In genomic region chr9:127822108-127822507, GRCh38 we compare ENCODE assay signal across 27 cellular contexts.
"Had no signal": no experiment of that assay in that cellular context is flagged by ENCODE, and none has a peak within 500 bp of the region (broad histone marks: within the 10 kb centered on the region; RNA-seq: fewer than 3 reads in every experiment).

No MANE protein-coding gene starts in this region.

- H3K27ac Mint-ChIP-seq: activated B cell treated with CpG ODN at 0.5 μM for 24 hours; activated CD4-positive, alpha-beta memory T cell treated with anti-CD3 and anti-CD28 coated beads for 36 hours; activated CD4-positive, alpha-beta T cell treated with anti-CD3 and anti-CD28 coated beads, Interleukin-2, amount 10 ng/mL, durations not matched to agents 7 days and 5 days; activated naive CD4-positive, alpha-beta T cell treated with anti-CD3 and anti-CD28 coated beads, Interleukin-2, amount 10 ng/mL, durations not matched to agents 7 days and 5 days; activated naive CD8-positive, alpha-beta T cell treated with anti-CD3 and anti-CD28 coated beads for 36 hours; activated T-cell treated with anti-CD3 and anti-CD28 coated beads, Interleukin-2, amount 50 U/mL, for 72 hours; activated T-helper 2 cell treated with anti-CD3 and anti-CD28 coated beads, Interferon-gamma antibody, Interleukin-2, Interleukin-4, amounts not matched to agents 10 μg/mL and 5 μg/mL and 100 μg/mL, durations not matched to agents 14 hours and 24 hours and 36 hours; T-helper 17 cell had no signal

- H3K9me3 Mint-ChIP-seq: activated B cell treated with CpG ODN at 0.5 μM for 24 hours; activated CD4-positive, alpha-beta memory T cell treated with anti-CD3 and anti-CD28 coated beads for 36 hours; activated CD4-positive, alpha-beta T cell treated with anti-CD3 and anti-CD28 coated beads, Interleukin-2, amount 10 ng/mL, durations not matched to agents 7 days and 5 days; activated naive CD4-positive, alpha-beta T cell treated with anti-CD3 and anti-CD28 coated beads, Interleukin-2, amount 10 ng/mL, durations not matched to agents 7 days and 5 days; activated naive CD8-positive, alpha-beta T cell treated with anti-CD3 and anti-CD28 coated beads for 36 hours; activated T-cell treated with anti-CD3 and anti-CD28 coated beads, Interleukin-2, amount 50 U/mL, for 72 hours; activated T-helper 2 cell treated with anti-CD3 and anti-CD28 coated beads, Interferon-gamma antibody, Interleukin-2, Interleukin-4, amounts not matched to agents 10 μg/mL and 5 μg/mL and 100 μg/mL, durations not matched to agents 14 hours and 24 hours and 36 hours had no signal

- DNase-seq: activated B cell treated with CpG ODN at 0.5 μM for 24 hours; activated CD4-positive, alpha-beta memory T cell treated with anti-CD3 and anti-CD28 coated beads for 36 hours; activated CD4-positive, alpha-beta T cell treated with anti-CD3 and anti-CD28 coated beads for 1 hour; activated CD4-positive, alpha-beta T cell treated with anti-CD3 and anti-CD28 coated beads, Interleukin-2, amount 10 ng/mL, durations not matched to agents 7 days and 5 days; activated CD8-positive, alpha-beta memory T cell treated with anti-CD3 and anti-CD28 coated beads, Interleukin-2, amount 50 U/mL, for 4 hours; activated gamma-delta T cell treated with Interleukin-2 at 50 U/mL for 16 hours; activated naive CD4-positive, alpha-beta T cell treated with anti-CD3 and anti-CD28 coated beads, Interleukin-2, amount 10 ng/mL, durations not matched to agents 7 days and 5 days; activated naive CD8-positive, alpha-beta T cell treated with anti-CD3 and anti-CD28 coated beads for 36 hours; activated T-cell treated with anti-CD3 and anti-CD28 coated beads, Interleukin-2, amount 50 U/mL, for 72 hours; brain microvascular endothelial cell; Kasumi-1; KBM-7; NCI-H1048; NCI-H146; NCI-H187 treated with DMSO at 0.1 percent for 48 hours; NCI-H2081 treated with DMSO at 0.1 percent for 48 hours; NCI-H2171; NCI-H226; NCI-H526 treated with DMSO at 0.1 percent for 48 hours; NK-92 treated with Interleukin-12 subunit alpha and Interleukin-12 subunit beta, amount 100 ng/mL, for 24 hours; Peyer's patch; Right ventricle myocardium superior; SJCRH30; T-helper 17 cell; T-helper 9 cell had no signal

- ATAC-seq: activated T-cell treated with anti-CD3 and anti-CD28 coated beads, Interleukin-2, amount 50 U/mL, for 72 hours; T-helper 17 cell had no signal

- H3K27me3 Mint-ChIP-seq: activated B cell treated with CpG ODN at 0.5 μM for 24 hours; activated CD4-positive, alpha-beta memory T cell treated with anti-CD3 and anti-CD28 coated beads for 36 hours; activated CD4-positive, alpha-beta T cell treated with anti-CD3 and anti-CD28 coated beads, Interleukin-2, amount 10 ng/mL, durations not matched to agents 7 days and 5 days; activated naive CD4-positive, alpha-beta T cell treated with anti-CD3 and anti-CD28 coated beads, Interleukin-2, amount 10 ng/mL, durations not matched to agents 7 days and 5 days; activated naive CD8-positive, alpha-beta T cell treated with anti-CD3 and anti-CD28 coated beads for 36 hours; T-helper 17 cell had no signal

- H3K27me3 ChIP-seq: brain microvascular endothelial cell, cardiac muscle cell, Peyer's patch, SJCRH30 had no signal

- H3K4me1 Mint-ChIP-seq: activated B cell treated with CpG ODN at 0.5 μM for 24 hours; activated CD4-positive, alpha-beta T cell treated with anti-CD3 and anti-CD28 coated beads, Interleukin-2, amount 10 ng/mL, durations not matched to agents 7 days and 5 days; activated naive CD4-positive, alpha-beta T cell treated with anti-CD3 and anti-CD28 coated beads, Interleukin-2, amount 10 ng/mL, durations not matched to agents 7 days and 5 days; activated naive CD8-positive, alpha-beta T cell treated with anti-CD3 and anti-CD28 coated beads for 36 hours had no signal

- H3K4me3 ChIP-seq: cardiac muscle cell, Peyer's patch, SJCRH30 had no signal

- H3K9me3 ChIP-seq: Peyer's patch, SJCRH30 had no signal

- H3K4me3 Mint-ChIP-seq: activated B cell treated with CpG ODN at 0.5 μM for 24 hours; activated CD4-positive, alpha-beta memory T cell treated with anti-CD3 and anti-CD28 coated beads for 36 hours; activated CD4-positive, alpha-beta T cell treated with anti-CD3 and anti-CD28 coated beads, Interleukin-2, amount 10 ng/mL, durations not matched to agents 7 days and 5 days; activated naive CD4-positive, alpha-beta T cell treated with anti-CD3 and anti-CD28 coated beads, Interleukin-2, amount 10 ng/mL, durations not matched to agents 7 days and 5 days; activated naive CD8-positive, alpha-beta T cell treated with anti-CD3 and anti-CD28 coated beads for 36 hours; activated T-cell treated with anti-CD3 and anti-CD28 coated beads, Interleukin-2, amount 50 U/mL, for 72 hours; T-helper 17 cell had no signal

- H3K36me3 ChIP-seq: cardiac muscle cell had no signal

- H3K27ac ChIP-seq: brain microvascular endothelial cell, cardiac muscle cell, Peyer's patch, SJCRH30 had no signal

- H3K36me3 Mint-ChIP-seq: activated naive CD8-positive, alpha-beta T cell treated with anti-CD3 and anti-CD28 coated beads for 36 hours had no signal
